25 cellular contexts compared by ENCODE assay signal in the genomic region with DNA sequence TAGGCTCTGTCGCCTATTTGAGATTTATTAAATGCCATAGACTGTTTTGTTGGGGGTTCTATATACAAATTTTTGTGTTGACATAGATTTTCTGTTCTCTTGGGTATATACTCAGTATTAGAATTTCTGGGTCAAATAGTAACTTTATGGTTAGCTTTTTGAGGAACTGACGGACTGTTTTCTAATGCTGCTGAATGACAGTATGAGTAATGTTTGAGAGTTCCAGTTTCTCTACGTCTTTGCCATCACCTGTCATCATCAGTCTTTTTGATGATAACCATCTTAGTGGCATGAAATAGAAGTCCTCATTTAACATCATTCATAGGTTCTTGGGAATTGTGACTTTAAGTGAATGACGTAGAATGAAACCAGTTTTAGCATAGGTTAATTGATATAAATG.
A peak's percentile ranks its signal among the peaks of the same experiment; 100 is the strongest.
DNase-seq lines count a peak whose midpoint lies in the region; ATAC-seq and TF ChIP-seq lines count a peak whose summit lies in the region.
"Had no signal": no experiment of that assay in that cellular context is flagged by ENCODE, and none has a peak within 500 bp of the region (broad histone marks: within the 10 kb centered on the region; RNA-seq: fewer than 3 reads in every experiment).

No MANE protein-coding gene starts in this region.

- no peaks in the 10 kb centered on the region for H3K4me1 ChIP-seq in mammary epithelial cell (ENCODE audit: insufficient read depth, low read length)
- H3K4me1 ChIP-seq: BE2C, gastrocnemius medialis, Peyer's patch, suprapubic skin had no signal

- no peaks in the 10 kb centered on the region for H3K36me3 Mint-ChIP-seq in activated CD4-positive, alpha-beta memory T cell treated with anti-CD3 and anti-CD28 coated beads for 36 hours
- no peaks in the 10 kb centered on the region for H3K36me3 Mint-ChIP-seq in activated CD4-positive, alpha-beta memory T cell treated with anti-CD3 and anti-CD28 coated beads, Interleukin-2, amount 10 ng/mL, durations not matched to agents 7 days and 5 days (ENCODE audit: low read depth)

- no peak for DNase-seq in activated CD4-positive, alpha-beta memory T cell treated with anti-CD3 and anti-CD28 coated beads for 36 hours
- no peak for DNase-seq in activated CD4-positive, alpha-beta memory T cell treated with anti-CD3 and anti-CD28 coated beads, Interleukin-2, amount 10 ng/mL, durations not matched to agents 7 days and 5 days
- DNase-seq in NCI-H69 (lab: John Stamatoyannopoulos, UW) (no peak), mammary epithelial cell (no peak)
- no peak for DNase-seq in activated naive CD4-positive, alpha-beta T cell treated with anti-CD3 and anti-CD28 coated beads, Interleukin-2, amount 50 U/mL, for 16 hours
- DNase-seq: activated CD4-positive, alpha-beta T cell treated with anti-CD3 and anti-CD28 coated beads for 1 hour; activated effector memory CD4-positive, alpha-beta T cell treated with Interleukin-2 at 50 U/mL for 16 hours; BE2C; Calu3; dorsolateral prefrontal cortex; gastrocnemius medialis; left colon; NCI-H2227 treated with DMSO at 0.1 percent for 48 hours; nephron progenitor cell; Peyer's patch; small intestine; stimulated activated CD4-positive, alpha-beta T cell treated with anti-CD3 and anti-CD28 coated beads, Interleukin-4, amount 100 ng/mL, for 4 hours had no signal

- H3K27ac ChIP-seq in mammary epithelial cell (ENCODE audit: insufficient read depth, low read depth, low read length) = no peak overlapping the region
- H3K27ac ChIP-seq: 22Rv1, dorsolateral prefrontal cortex, gastrocnemius medialis, Peyer's patch, SK-N-MC, suprapubic skin had no signal

- peak overlapping the region; percentile 6 for H3K27ac Mint-ChIP-seq in activated CD4-positive, alpha-beta memory T cell treated with anti-CD3 and anti-CD28 coated beads for 36 hours
- H3K27ac Mint-ChIP-seq in activated CD4-positive, alpha-beta memory T cell treated with anti-CD3 and anti-CD28 coated beads, Interleukin-2, amount 10 ng/mL, durations not matched to agents 7 days and 5 days = no peak overlapping the region
- H3K27ac Mint-ChIP-seq: mesothelial cell of epicardium, nephron progenitor cell, progenitor cell of endocrine pancreas had no signal

- H4K20me1 ChIP-seq in mammary epithelial cell (ENCODE audit: insufficient read depth, low read length) = no peaks in the 10 kb centered on the region

- H3K9me3 ChIP-seq in mammary epithelial cell (replicated peaks; ENCODE audit: insufficient read depth, low read length) = no peaks in the 10 kb centered on the region
- H3K9me3 ChIP-seq: BE2C, gastrocnemius medialis, Peyer's patch, suprapubic skin had no signal

- H3K27me3 Mint-ChIP-seq in activated CD4-positive, alpha-beta memory T cell treated with anti-CD3 and anti-CD28 coated beads for 36 hours = no peaks in the 10 kb centered on the region
- no peaks in the 10 kb centered on the region for H3K27me3 Mint-ChIP-seq in activated CD4-positive, alpha-beta memory T cell treated with anti-CD3 and anti-CD28 coated beads, Interleukin-2, amount 10 ng/mL, durations not matched to agents 7 days and 5 days
- H3K27me3 Mint-ChIP-seq: progenitor cell of endocrine pancreas had no signal

- H3K4me2 ChIP-seq in mammary epithelial cell (ENCODE audit: insufficient read depth, low read depth, low read length) = no peak overlapping the region

- no peaks in the 10 kb centered on the region for H3K27me3 ChIP-seq in mammary epithelial cell (ENCODE audit: insufficient read depth, low read length)
- H3K27me3 ChIP-seq: BE2C, dorsolateral prefrontal cortex, gastrocnemius medialis, Peyer's patch, suprapubic skin had no signal

- dilution Hi-C loops in mammary epithelial cell (cut with HindIII; ENCODE audit: low sequenced_read_pairs) = no loop called here

- ATAC-seq in HG02610 (IDR thresholded peaks at IDR 0.05; ENCODE audit: unreplicated experiment) = peak; percentile 70
- peak; percentile 88 for ATAC-seq in HG03354 (IDR thresholded peaks at IDR 0.05; ENCODE audit: poor library complexity, severe bottlenecking, unreplicated experiment)
- no peak for ATAC-seq in HG03196 (IDR thresholded peaks at IDR 0.05; ENCODE audit: unreplicated experiment)
- ATAC-seq: gastrocnemius medialis, left colon had no signal

- CTCF ChIA-PET in activated CD4-positive, alpha-beta memory T cell treated with anti-CD3 and anti-CD28 coated beads for 36 hours (lab: Charles Lee) = no interaction called here
- CTCF ChIA-PET in activated CD4-positive, alpha-beta memory T cell treated with anti-CD3 and anti-CD28 coated beads, Interleukin-2, amount 10 ng/mL, durations not matched to agents 7 days and 5 days (lab: Charles Lee) = no interaction called here
- CTCF ChIA-PET in mammary epithelial cell (lab: Charles Lee; ENCODE audit: low non-redundant PET) = no interaction called here

- BruUV-seq in mammary epithelial cell (replicated peaks; lab: Mats Ljungman, UMichigan) = no TSS peak

- no peak overlapping the region for H3K4me3 Mint-ChIP-seq in activated CD4-positive, alpha-beta memory T cell treated with anti-CD3 and anti-CD28 coated beads for 36 hours
- H3K4me3 Mint-ChIP-seq in activated CD4-positive, alpha-beta memory T cell treated with anti-CD3 and anti-CD28 coated beads, Interleukin-2, amount 10 ng/mL, durations not matched to agents 7 days and 5 days = no peak overlapping the region
- H3K4me3 Mint-ChIP-seq: mesothelial cell of epicardium, nephron progenitor cell had no signal

- in situ Hi-C loops in mammary epithelial cell (cut with MboI; ENCODE audit: low sequenced_read_pairs in 2 of 2) = loop anchor here in 1 of 2 donors (25.0 kb wide), 1 partner anchor 501 kb away; no protein-coding TSS in a partner anchor

- intact Hi-C loops in activated CD4-positive, alpha-beta memory T cell treated with anti-CD3 and anti-CD28 coated beads for 36 hours (cut with micrococcal nuclease) = no loop called here
- intact Hi-C loops in mammary epithelial cell (cut with micrococcal nuclease) = no loop called here

- no peaks in the 10 kb centered on the region for H3K36me3 ChIP-seq in mammary epithelial cell (ENCODE audit: insufficient read depth, low read length)
- H3K36me3 ChIP-seq: BE2C, gastrocnemius medialis, Peyer's patch, suprapubic skin had no signal

- peaks cover 8% of the 10 kb centered on the region for H3K4me1 Mint-ChIP-seq in activated CD4-positive, alpha-beta memory T cell treated with anti-CD3 and anti-CD28 coated beads for 36 hours (ENCODE audit: low read depth)
- peaks cover under 1% of the 10 kb centered on the region for H3K4me1 Mint-ChIP-seq in activated CD4-positive, alpha-beta memory T cell treated with anti-CD3 and anti-CD28 coated beads, Interleukin-2, amount 10 ng/mL, durations not matched to agents 7 days and 5 days
- H3K4me1 Mint-ChIP-seq: mesothelial cell of epicardium, nephron progenitor cell had no signal

- no peak overlapping the region for H2AFZ ChIP-seq in mammary epithelial cell (ENCODE audit: low read depth, low read length)

- no peak overlapping the region for H3K9ac ChIP-seq in mammary epithelial cell (ENCODE audit: insufficient read depth, low read length)

- H3K79me2 ChIP-seq in mammary epithelial cell (ENCODE audit: insufficient read depth, low read length) = no peaks in the 10 kb centered on the region

- POLR2A ChIA-PET in activated CD4-positive, alpha-beta memory T cell treated with anti-CD3 and anti-CD28 coated beads for 36 hours (lab: Charles Lee) = no interaction called here
- POLR2A ChIA-PET in activated CD4-positive, alpha-beta memory T cell treated with anti-CD3 and anti-CD28 coated beads, Interleukin-2, amount 10 ng/mL, durations not matched to agents 7 days and 5 days (lab: Charles Lee) = no interaction called here

- TF ChIP-seq CTCF in mammary epithelial cell (conservative IDR thresholded peaks at IDR 0.05 in 1 of 2, IDR thresholded peaks at IDR 0.05 in 1 of 2; ENCODE audit: extremely low read depth in 1 of 2, insufficient read depth in 1 of 2, low read depth in 1 of 2, low read length in 2 of 2) = no peak

- H3K4me3 ChIP-seq in mammary epithelial cell (replicated peaks in 1 of 3; ENCODE audit: insufficient read depth in 1 of 3, low read depth in 2 of 3, low read length in 3 of 3) = no peak overlapping the region
- H3K4me3 ChIP-seq: dorsolateral prefrontal cortex, gastrocnemius medialis, Peyer's patch, SK-N-MC, suprapubic skin had no signal

- 87% methylated on average over 4 of the region's 4 CpGs for WGBS in mammary epithelial cell (ENCODE audit: low coverage, missing lambda C conversion rate)

- no peaks in the 10 kb centered on the region for H3K9me3 Mint-ChIP-seq in activated CD4-positive, alpha-beta memory T cell treated with anti-CD3 and anti-CD28 coated beads for 36 hours
- H3K9me3 Mint-ChIP-seq in activated CD4-positive, alpha-beta memory T cell treated with anti-CD3 and anti-CD28 coated beads, Interleukin-2, amount 10 ng/mL, durations not matched to agents 7 days and 5 days = no peaks in the 10 kb centered on the region
